In the genomic region with DNA sequence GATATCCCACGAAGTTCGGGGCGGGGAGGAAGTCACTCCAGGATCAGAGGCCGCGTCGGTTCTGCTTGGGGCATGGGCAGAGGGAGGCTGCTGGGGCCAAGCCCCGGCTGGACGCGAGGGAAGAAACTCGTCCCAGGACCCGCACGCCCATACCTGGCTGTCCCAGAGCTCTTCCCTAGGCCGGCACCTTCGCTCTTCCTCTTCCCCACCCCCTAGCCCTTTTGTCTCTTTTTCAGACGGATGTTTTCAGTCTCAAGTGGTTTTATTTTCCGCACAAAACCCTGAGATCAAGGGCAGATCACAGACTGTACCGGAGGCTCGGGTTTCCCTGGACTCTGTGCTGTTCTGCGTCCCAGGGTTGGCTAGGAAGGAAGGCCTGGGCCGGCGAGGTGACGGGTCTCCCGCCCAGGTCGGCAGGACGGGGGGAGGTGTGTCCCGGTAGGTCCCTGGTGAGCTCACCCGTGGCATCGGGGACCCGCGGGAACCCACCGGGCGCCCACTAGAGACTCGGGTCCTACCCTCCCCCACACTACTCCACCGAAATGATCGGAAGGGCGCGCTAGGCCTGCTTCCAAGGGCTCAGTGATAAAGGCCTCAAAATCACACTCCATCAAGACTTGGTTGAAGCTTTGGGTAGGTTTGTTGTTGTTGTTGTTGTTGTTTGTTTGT, we compare ENCODE assay signal across 13 cellular contexts. TPM values are rescaled to one million over a fixed set of nuclear protein-coding genes. Genes with fewer than 3 reads are reported as not detected.
DNase-seq lines count a peak whose midpoint lies in the region; ATAC-seq and TF ChIP-seq lines count a peak whose summit lies in the region.
"Had no signal": no experiment of that assay in that cellular context is flagged by ENCODE, and none has a peak within 500 bp of the region (broad histone marks: within the 10 kb centered on the region; RNA-seq: fewer than 3 reads in every experiment).

No MANE protein-coding gene starts in this region.

- peaks cover 98% of the 10 kb centered on the region for H3K27me3 Mint-ChIP-seq in stimulated activated naive CD8-positive, alpha-beta T cell treated with anti-CD3 and anti-CD28 coated beads, Interleukin-15, amount 100 ng/mL, for 72 hours

- H3K9me3 ChIP-seq in upper lobe of right lung: no peaks in the 10 kb centered on the region

- ATAC-seq in stimulated activated naive CD8-positive, alpha-beta T cell treated with anti-CD3 and anti-CD28 coated beads, Interleukin-15, amount 100 ng/mL, for 72 hours: peak; percentile 42
- no peak for ATAC-seq in stimulated activated naive CD8-positive, alpha-beta T cell treated with anti-CD3 and anti-CD28 coated beads, Interleukin-15, Interleukin-2, amounts not matched to agents 100 U/mL and 50 U/mL, for 24 hours
- ATAC-seq in left colon (peak; percentile 43), upper lobe of right lung (peak; percentile 32), HG02588 (IDR thresholded peaks at IDR 0.05; ENCODE audit: unreplicated experiment) (no peak)

- H3K4me3 ChIP-seq in upper lobe of right lung: no peak overlapping the region
- H3K4me3 ChIP-seq: cardiac muscle cell had no signal

- peak overlapping the region; percentile 67 to 70 for H3K4me3 Mint-ChIP-seq in stimulated activated naive CD8-positive, alpha-beta T cell treated with anti-CD3 and anti-CD28 coated beads, Interleukin-15, amount 100 ng/mL, for 72 hours

- no peaks in the 10 kb centered on the region for H3K36me3 ChIP-seq in upper lobe of right lung
- H3K36me3 ChIP-seq: cardiac muscle cell had no signal

- H3K4me1 ChIP-seq in upper lobe of right lung: no peaks in the 10 kb centered on the region

- H3K9me3 Mint-ChIP-seq in stimulated activated naive CD8-positive, alpha-beta T cell treated with anti-CD3 and anti-CD28 coated beads, Interleukin-15, amount 100 ng/mL, for 72 hours: peaks cover 0 to 6% of the 10 kb centered on the region in 2 donors

- peak overlapping the region in 1 of 2 donors; percentile 76 for H3K27ac Mint-ChIP-seq in stimulated activated naive CD8-positive, alpha-beta T cell treated with anti-CD3 and anti-CD28 coated beads, Interleukin-15, amount 100 ng/mL, for 72 hours

- TF ChIP-seq CTCF in upper lobe of right lung (IDR thresholded peaks at IDR 0.05): no peak

- H3K27ac ChIP-seq in caudate nucleus (ENCODE audit: low read depth, low read length) (peak overlapping the region; percentile 59), upper lobe of right lung (no peak overlapping the region)
- H3K27ac ChIP-seq: cardiac muscle cell, RWPE1 had no signal

- peaks cover 73% of the 10 kb centered on the region for H3K4me1 Mint-ChIP-seq in stimulated activated naive CD8-positive, alpha-beta T cell treated with anti-CD3 and anti-CD28 coated beads, Interleukin-15, amount 100 ng/mL, for 72 hours

- intact Hi-C loops in left colon (cut with DNase I, micrococcal nuclease): no loop called here
- intact Hi-C loops in upper lobe of right lung (cut with DNase I): no loop called here

- peaks cover 97% of the 10 kb centered on the region for H3K27me3 ChIP-seq in upper lobe of right lung

- no peak for DNase-seq in stimulated activated naive CD8-positive, alpha-beta T cell treated with anti-CD3 and anti-CD28 coated beads, Interleukin-15, amount 100 ng/mL, for 72 hours
- no peak for DNase-seq in stimulated activated naive CD8-positive, alpha-beta T cell treated with anti-CD3 and anti-CD28 coated beads, Interleukin-15, Interleukin-2, amounts not matched to agents 100 U/mL and 50 U/mL, for 24 hours
- no peak for DNase-seq in caudate nucleus (lab: John Stamatoyannopoulos, UW)
- no peak for DNase-seq in left colon
- DNase-seq in upper lobe of right lung: no peak
- DNase-seq in SW480 (ENCODE audit: low spot score): no peak
- DNase-seq in DMS79 (lab: John Stamatoyannopoulos, UW): no peak

RNA-seq across cellular contexts. Expression of a gene that starts 7.9 kb away (rescaled TPM):
- total RNA-seq in left colon (under 1 TPM; 0.08 to 0.27 TPM), upper lobe of right lung (not detected)
- total RNA-seq: liver had no signal

RNA-seq across cellular contexts. Expression of a gene that starts 17.9 kb away (rescaled TPM):
- not detected for total RNA-seq in left colon
- not detected for total RNA-seq in upper lobe of right lung
- total RNA-seq: liver, MCF 10A, posterior vena cava had no signal

Comparison
In these comparisons a context has a peak if more than half of its experiments do, and no peak if none do; other contexts are left out.
1. ATAC-seq: peak in stimulated activated naive CD8-positive, alpha-beta T cell treated with anti-CD3 and anti-CD28 coated beads, Interleukin-15, amount 100 ng/mL, for 72 hours (single experiment), left colon (single experiment) and upper lobe of right lung (single experiment); none in stimulated activated naive CD8-positive, alpha-beta T cell treated with anti-CD3 and anti-CD28 coated beads, Interleukin-15, Interleukin-2, amounts not matched to agents 100 U/mL and 50 U/mL, for 24 hours (single experiment) and HG02588 (single experiment).